20 cellular contexts compared by ENCODE assay signal in genomic region chr16:53980675-53981074, GRCh38.
DNase-seq lines count a peak whose midpoint lies in the region; ATAC-seq and TF ChIP-seq lines count a peak whose summit lies in the region.
"Had no signal": no experiment of that assay in that cellular context is flagged by ENCODE, and none has a peak within 500 bp of the region (broad histone marks: within the 10 kb centered on the region; RNA-seq: fewer than 3 reads in every experiment).

No MANE protein-coding gene starts in this region.

- H3K9me3 Mint-ChIP-seq in type B pancreatic cell: no peaks in the 10 kb centered on the region
- H3K9me3 Mint-ChIP-seq: CD14-positive monocyte; CD4-positive, alpha-beta memory T cell; CD4-positive, CD25-positive, alpha-beta regulatory T cell; CD8-positive, alpha-beta memory T cell had no signal

- peaks cover 20% of the 10 kb centered on the region for H3K4me1 Mint-ChIP-seq in type B pancreatic cell (ENCODE audit: unreplicated experiment)
- H3K4me1 Mint-ChIP-seq: CD14-positive monocyte; CD4-positive, alpha-beta memory T cell; CD8-positive, alpha-beta memory T cell had no signal

- H3K27ac Mint-ChIP-seq in type B pancreatic cell: peak overlapping the region; percentile 84
- H3K27ac Mint-ChIP-seq: CD14-positive monocyte; CD4-positive, alpha-beta memory T cell; CD4-positive, CD25-positive, alpha-beta regulatory T cell had no signal

- no peak overlapping the region for H3K4me3 ChIP-seq in fibroblast of villous mesenchyme (ENCODE audit: low read depth, low read length)
- H3K4me3 ChIP-seq: BLaER1 had no signal

- no peak overlapping the region for H3K4me3 Mint-ChIP-seq in type B pancreatic cell
- H3K4me3 Mint-ChIP-seq: CD14-positive monocyte; CD4-positive, alpha-beta memory T cell; CD4-positive, CD25-positive, alpha-beta regulatory T cell; CD8-positive, alpha-beta memory T cell had no signal

- no peak for ATAC-seq in HG03442 (IDR thresholded peaks at IDR 0.05; ENCODE audit: unreplicated experiment)

- H3K27ac ChIP-seq in 22Rv1: peak overlapping the region; percentile 42
- H3K27ac ChIP-seq: BLaER1 had no signal

- no peaks in the 10 kb centered on the region for H3K27me3 Mint-ChIP-seq in type B pancreatic cell
- H3K27me3 Mint-ChIP-seq: CD4-positive, alpha-beta memory T cell; CD4-positive, CD25-positive, alpha-beta regulatory T cell; CD8-positive, alpha-beta memory T cell had no signal

- H3K36me3 Mint-ChIP-seq in type B pancreatic cell: no peaks in the 10 kb centered on the region
- H3K36me3 Mint-ChIP-seq: CD14-positive monocyte had no signal

- TF ChIP-seq CTCF in 22Rv1 (IDR thresholded peaks at IDR 0.05): no peak
- TF ChIP-seq CTCF in fibroblast of villous mesenchyme (IDR thresholded peaks at IDR 0.05; ENCODE audit: insufficient read depth, low read depth, low read length): no peak
- no peak for TF ChIP-seq CTCF in type B pancreatic cell (conservative IDR thresholded peaks at IDR 0.05)

- peak; percentile 65 for DNase-seq in amniotic epithelial cell (ENCODE audit: low read depth)
- peak; percentile 57 for DNase-seq in fibroblast of villous mesenchyme (ENCODE audit: low read depth)
- no peak for DNase-seq in type B pancreatic cell (ENCODE audit: extremely low spot score, unreplicated experiment)
- DNase-seq in stimulated activated CD8-positive, alpha-beta memory T cell treated with anti-CD3 and anti-CD28 coated beads, Interleukin-4, amount 100 ng/mL, for 48 hours: no peak
- DNase-seq in DMS114 treated with DMSO at 0.1 percent for 48 hours (lab: John Stamatoyannopoulos, UW; ENCODE audit: unreplicated experiment): no peak
- DNase-seq: 8988T; ACHN; BE2C; C1 segment of cervical spinal cord; CD4-positive, alpha-beta memory T cell; CD4-positive, CD25-positive, alpha-beta regulatory T cell; CD8-positive, alpha-beta memory T cell; COR-L47; DMS 273 treated with DMSO at 0.1 percent for 48 hours; DMS79 treated with DMSO at 0.1 percent for 48 hours; GF-D8 had no signal

Comparison
In these comparisons a context has a peak if more than half of its experiments do, and no peak if none do; other contexts are left out.
1. DNase-seq: peak in amniotic epithelial cell (single experiment) and fibroblast of villous mesenchyme (single experiment); none in type B pancreatic cell (single experiment), stimulated activated CD8-positive, alpha-beta memory T cell treated with anti-CD3 and anti-CD28 coated beads, Interleukin-4, amount 100 ng/mL, for 48 hours (single experiment) and DMS114 treated with DMSO at 0.1 percent for 48 hours (single experiment).